In genomic region chr2:164706522-164706921, GRCh38 we compare ENCODE assay signal across 15 cellular contexts.
A peak's percentile ranks its signal among the peaks of the same experiment; 100 is the strongest.
DNase-seq lines count a peak whose midpoint lies in the region; TF ChIP-seq lines count a peak whose summit lies in the region.
"Had no signal": no experiment of that assay in that cellular context is flagged by ENCODE, and none has a peak within 500 bp of the region (broad histone marks: within the 10 kb centered on the region; RNA-seq: fewer than 3 reads in every experiment).

No MANE protein-coding gene starts in this region.

- DNase-seq in AG10803 (ENCODE audit: low read depth), result peak; percentile 67
- DNase-seq in HT1080 (ENCODE audit: low read depth), result peak; percentile 93
- DNase-seq in cardiac fibroblast (ENCODE audit: low read depth in 2 of 2), result peak; percentile 24 to 78
- DNase-seq in mesenchymal stem cell, result peak; percentile 74
- DNase-seq in activated naive CD8-positive, alpha-beta T cell treated with anti-CD3 and anti-CD28 coated beads for 36 hours, result no peak
- no peak for DNase-seq in GM10248 (ENCODE audit: extremely low spot score)
- DNase-seq in posterior vena cava (ENCODE audit: low spot score), result no peak
- no peak for DNase-seq in HPDE6-E6E7 (ENCODE audit: extremely low spot score)
- DNase-seq: effector memory CD8-positive, alpha-beta T cell; GF-D8; NCI-H1417 treated with DMSO at 0.1 percent for 48 hours; Peyer's patch had no signal

- H3K4me1 Mint-ChIP-seq in activated naive CD8-positive, alpha-beta T cell treated with anti-CD3 and anti-CD28 coated beads for 36 hours, result no peaks in the 10 kb centered on the region
- H3K4me1 Mint-ChIP-seq: activated T-helper 17 cell treated with anti-CD3 and anti-CD28 coated beads, Interleukin-2, amount 50 U/mL, for 72 hours had no signal

- H3K4ac ChIP-seq in mesenchymal stem cell (ENCODE audit: low read depth in 1 of 2, low read length in 2 of 2), result no peak overlapping the region

- POLR2A ChIA-PET in GM10248 (lab: Yijun Ruan, JAX), result no interaction called here

- peaks cover 4% of the 10 kb centered on the region for H3K4me1 ChIP-seq in mesenchymal stem cell (ENCODE audit: control insufficient read depth, insufficient read depth, low read depth, low read length)
- H3K4me1 ChIP-seq: ascending aorta; BLaER1 treated with 17β-estradiol and CSF1 and Interleukin-3, amounts not matched to agents 10 nM and 100 nM; Peyer's patch had no signal

- no peak overlapping the region for H2BK15ac ChIP-seq in mesenchymal stem cell (ENCODE audit: low read depth, poor library complexity, severe bottlenecking)

- no peak overlapping the region for H3K23ac ChIP-seq in mesenchymal stem cell (ENCODE audit: low read length in 2 of 2)

- peak overlapping the region in 1 of 2 experiments; percentile 60 for H3K18ac ChIP-seq in mesenchymal stem cell (ENCODE audit: low read depth in 1 of 2, low read length in 2 of 2)

- H3K9me3 ChIP-seq in mesenchymal stem cell (ENCODE audit: control insufficient read depth, low read length), result no peaks in the 10 kb centered on the region
- H3K9me3 ChIP-seq: ascending aorta; BLaER1 treated with 17β-estradiol and CSF1 and Interleukin-3, amounts not matched to agents 10 nM and 100 nM; Peyer's patch had no signal

- no peak overlapping the region for H3K14ac ChIP-seq in mesenchymal stem cell (ENCODE audit: low read length in 2 of 2)

- no peak overlapping the region for H4K8ac ChIP-seq in mesenchymal stem cell (ENCODE audit: low read length)

- no peak overlapping the region for H3K4me3 Mint-ChIP-seq in activated naive CD8-positive, alpha-beta T cell treated with anti-CD3 and anti-CD28 coated beads for 36 hours
- H3K4me3 Mint-ChIP-seq: activated T-helper 17 cell treated with anti-CD3 and anti-CD28 coated beads, Interleukin-2, amount 50 U/mL, for 72 hours; effector memory CD8-positive, alpha-beta T cell had no signal

- no peak overlapping the region for H3K4me2 ChIP-seq in mesenchymal stem cell (ENCODE audit: low read length, poor library complexity, severe bottlenecking)
- H3K4me2 ChIP-seq: BLaER1 treated with 17β-estradiol and CSF1 and Interleukin-3, amounts not matched to agents 10 nM and 100 nM had no signal

- H3K27ac ChIP-seq in mesenchymal stem cell (ENCODE audit: low read length, poor library complexity, severe bottlenecking), result peak overlapping the region; percentile 63
- H3K27ac ChIP-seq: ascending aorta; BLaER1 treated with 17β-estradiol and CSF1 and Interleukin-3, amounts not matched to agents 10 nM and 100 nM; Peyer's patch had no signal

- H3K36me3 ChIP-seq in mesenchymal stem cell (ENCODE audit: control insufficient read depth in 1 of 2, insufficient read depth in 2 of 2, low read depth in 1 of 2, low read length in 2 of 2), result peaks cover 0 to 15% of the 10 kb centered on the region in 2 experiments
- H3K36me3 ChIP-seq: BLaER1 treated with 17β-estradiol and CSF1 and Interleukin-3, amounts not matched to agents 10 nM and 100 nM had no signal

- H2BK12ac ChIP-seq in mesenchymal stem cell (ENCODE audit: low read length in 2 of 2), result no peak overlapping the region

- H3K27ac Mint-ChIP-seq in activated naive CD8-positive, alpha-beta T cell treated with anti-CD3 and anti-CD28 coated beads for 36 hours, result no peak overlapping the region
- H3K27ac Mint-ChIP-seq: activated T-helper 17 cell treated with anti-CD3 and anti-CD28 coated beads, Interleukin-2, amount 50 U/mL, for 72 hours; effector memory CD8-positive, alpha-beta T cell had no signal

- H3K79me1 ChIP-seq in mesenchymal stem cell (replicated peaks; ENCODE audit: low read length, poor library complexity, severe bottlenecking), result peaks cover 10% of the 10 kb centered on the region

- CTCF ChIA-PET in GM10248 (lab: Yijun Ruan, JAX), result no interaction called here

- peak overlapping the region; percentile 57 for H2AK5ac ChIP-seq in mesenchymal stem cell (ENCODE audit: low read length, severe bottlenecking)

- H2BK120ac ChIP-seq in mesenchymal stem cell (ENCODE audit: low read depth, low read length), result no peak overlapping the region

- H3K9ac ChIP-seq in mesenchymal stem cell (ENCODE audit: low read length), result no peak overlapping the region
- H3K9ac ChIP-seq: BLaER1 treated with 17β-estradiol and CSF1 and Interleukin-3, amounts not matched to agents 10 nM and 100 nM had no signal

- no peak overlapping the region for H2AFZ ChIP-seq in mesenchymal stem cell (ENCODE audit: low read depth, low read length)

- no peak overlapping the region for H2BK5ac ChIP-seq in mesenchymal stem cell (ENCODE audit: low read depth, low read length, poor library complexity, severe bottlenecking)

- intact Hi-C loops in posterior vena cava (cut with DNase I), result no loop called here

- H3K9me3 Mint-ChIP-seq in activated naive CD8-positive, alpha-beta T cell treated with anti-CD3 and anti-CD28 coated beads for 36 hours, result no peaks in the 10 kb centered on the region

- H3K4me3 ChIP-seq in AG10803 (ENCODE audit: low read length) (no peak overlapping the region), cardiac fibroblast (replicated peaks in 1 of 2; ENCODE audit: low read depth in 2 of 2, low read length in 2 of 2) (no peak overlapping the region), mesenchymal stem cell (ENCODE audit: insufficient read depth in 1 of 2, low read depth in 1 of 2, low read length in 2 of 2) (no peak overlapping the region)
- H3K4me3 ChIP-seq: ascending aorta; BLaER1 treated with 17β-estradiol and CSF1 and Interleukin-3, amounts not matched to agents 10 nM and 100 nM; Peyer's patch had no signal

- no peaks in the 10 kb centered on the region for H3K27me3 ChIP-seq in mesenchymal stem cell (ENCODE audit: control insufficient read depth in 1 of 2, insufficient read depth in 1 of 2, low read length in 2 of 2)
- H3K27me3 ChIP-seq: ascending aorta; BLaER1 treated with 17β-estradiol and CSF1 and Interleukin-3, amounts not matched to agents 10 nM and 100 nM; Peyer's patch had no signal

- TF ChIP-seq CTCF in AG10803 (conservative IDR thresholded peaks at IDR 0.05; ENCODE audit: low read length) (no peak), cardiac fibroblast (IDR thresholded peaks at IDR 0.05; ENCODE audit: low read depth, low read length) (no peak), GM10248 (IDR thresholded peaks at IDR 0.05; ENCODE audit: control extremely low read depth, extremely low read depth, low read depth, missing control alignments) (no peak)

- no peaks in the 10 kb centered on the region for H3K36me3 Mint-ChIP-seq in activated naive CD8-positive, alpha-beta T cell treated with anti-CD3 and anti-CD28 coated beads for 36 hours

- H4K91ac ChIP-seq in mesenchymal stem cell (ENCODE audit: low read length), result no peak overlapping the region

- no peaks in the 10 kb centered on the region for H3K27me3 Mint-ChIP-seq in activated naive CD8-positive, alpha-beta T cell treated with anti-CD3 and anti-CD28 coated beads for 36 hours
- H3K27me3 Mint-ChIP-seq: activated T-helper 17 cell treated with anti-CD3 and anti-CD28 coated beads, Interleukin-2, amount 50 U/mL, for 72 hours; effector memory CD8-positive, alpha-beta T cell had no signal

Comparison
In these comparisons a context has a peak if more than half of its experiments do, and no peak if none do; other contexts are left out.
1. DNase-seq: peak in AG10803 (single experiment), HT1080 (single experiment), cardiac fibroblast (2 of 2) and mesenchymal stem cell (single experiment); none in activated naive CD8-positive, alpha-beta T cell treated with anti-CD3 and anti-CD28 coated beads for 36 hours (single experiment), GM10248 (single experiment), posterior vena cava (single experiment) and HPDE6-E6E7 (single experiment).